7 cellular contexts compared by ENCODE assay signal in genomic region chr12:31732926-31733548, GRCh38. TPM values are rescaled to one million over a fixed set of nuclear protein-coding genes. Genes with fewer than 3 reads are reported as not detected.
DNase-seq lines count a peak whose midpoint lies in the region; ATAC-seq and TF ChIP-seq lines count a peak whose summit lies in the region.

No MANE protein-coding gene starts in this region.

- H3K9me3 ChIP-seq in PC-3 (ENCODE audit: low read length): no peaks in the 10 kb centered on the region
- no peaks in the 10 kb centered on the region for H3K9me3 ChIP-seq in body of pancreas
- no peaks in the 10 kb centered on the region for H3K9me3 ChIP-seq in lung (ENCODE audit: control insufficient read depth in 2 of 2, insufficient read depth in 1 of 2, low read length in 1 of 2)

- H3K4me1 ChIP-seq in GM23338 (ENCODE audit: insufficient read depth): peaks cover 23% of the 10 kb centered on the region
- H3K4me1 ChIP-seq in PC-3 (ENCODE audit: insufficient read depth, low read length): peaks cover 44% of the 10 kb centered on the region
- H3K4me1 ChIP-seq in body of pancreas: peaks cover 31% of the 10 kb centered on the region
- peaks cover 2 to 9% of the 10 kb centered on the region in 2 donors for H3K4me1 ChIP-seq in lung (ENCODE audit: control insufficient read depth in 2 of 2, insufficient read depth in 2 of 2, low read length in 2 of 2)

- H3K36me3 ChIP-seq in GM23338 (ENCODE audit: insufficient read depth) (no peaks in the 10 kb centered on the region), PC-3 (ENCODE audit: low read depth, low read length) (no peaks in the 10 kb centered on the region), body of pancreas (replicated peaks in 1 of 2; ENCODE audit: insufficient read depth in 1 of 2, low read depth in 2 of 2) (no peaks in the 10 kb centered on the region), lung (ENCODE audit: control insufficient read depth in 2 of 2, insufficient read depth in 2 of 2, low read length in 2 of 2) (no peaks in the 10 kb centered on the region)

- peak overlapping the region; percentile 92 for H3K27ac Mint-ChIP-seq in GM23338

- CTCF ChIA-PET in PC-3 (lab: Charles Lee): no interaction called here

- H3K79me2 ChIP-seq in GM23338 (replicated peaks; ENCODE audit: insufficient read depth): no peaks in the 10 kb centered on the region
- H3K79me2 ChIP-seq in PC-3 (ENCODE audit: low read length): peaks cover 8% of the 10 kb centered on the region

- DNase-seq in GM23338 (ENCODE audit: low spot score) (peak; percentile 88), PC-3 (peak; percentile 91), body of pancreas (peak in 1 of 4 donors; percentile 30), lung (ENCODE audit: low spot score) (no peak), NCI-H2029 treated with DMSO at 0.1 percent for 48 hours (lab: John Stamatoyannopoulos, UW) (no peak), NAMALWA (ENCODE audit: low spot score) (no peak), cerebellar nuclear complex (lab: John Stamatoyannopoulos, UW) (no peak)

- TF ChIP-seq POLR2A in body of pancreas (IDR thresholded peaks at IDR 0.05): no peak

- H4K20me1 ChIP-seq in GM23338 (replicated peaks; ENCODE audit: insufficient read depth) (no peaks in the 10 kb centered on the region), PC-3 (ENCODE audit: low read length) (no peaks in the 10 kb centered on the region)

- TF ChIP-seq CTCF in GM23338 (conservative IDR thresholded peaks at IDR 0.05; ENCODE audit: low read depth in 2 of 2) (no peak), PC-3 (conservative IDR thresholded peaks at IDR 0.05; ENCODE audit: low read depth, low read length) (no peak), body of pancreas (IDR thresholded peaks at IDR 0.05) (no peak), lung (IDR thresholded peaks at IDR 0.05; ENCODE audit: control extremely low read depth, extremely low read depth) (no peak)

- H3K4me2 ChIP-seq in GM23338 (peak overlapping the region; percentile 50; the same call in 1 of the 2 replicates), PC-3 (ENCODE audit: low read length) (peak overlapping the region; percentile 63)

- H3F3A ChIP-seq in GM23338 (replicated peaks; ENCODE audit: low read depth) (no peaks in the 10 kb centered on the region), PC-3 (ENCODE audit: low read length, unreplicated experiment) (no peaks in the 10 kb centered on the region)

- peaks cover 16% of the 10 kb centered on the region; the same call in 2 of the 3 replicates for H3K36me3 Mint-ChIP-seq in GM23338 (ENCODE audit: low read depth)

- peaks cover 24% of the 10 kb centered on the region for H3K9me3 Mint-ChIP-seq in GM23338

- H3K9me2 ChIP-seq in GM23338 (ENCODE audit: insufficient read depth) (no peaks in the 10 kb centered on the region), PC-3 (replicated peaks; ENCODE audit: low read length) (no peaks in the 10 kb centered on the region)

- BruUV-seq in PC-3 (replicated peaks; lab: Mats Ljungman, UMichigan): no TSS peak

- 78 to 83% methylated on average over 5 of the region's 5 CpGs for WGBS in body of pancreas, 2 donors
- WGBS in lung, 2 donors: 83% methylated on average over 5 of the region's 5 CpGs

- H3K9ac ChIP-seq in PC-3 (ENCODE audit: low read length): peak overlapping the region; percentile 46

- POLR2A ChIA-PET in PC-3 (lab: Charles Lee; ENCODE audit: unreplicated experiment): interaction anchor here (0.7 kb wide), 1 partner anchor 30 kb away, joined by 5 read pairs; no protein-coding TSS in a partner anchor

- H3K4me3 ChIP-seq in GM23338 (no peak overlapping the region), PC-3 (ENCODE audit: low read length) (no peak overlapping the region), body of pancreas (no peak overlapping the region), lung (no peak overlapping the region)

- peaks cover 17% of the 10 kb centered on the region for H3K27me3 Mint-ChIP-seq in GM23338 (ENCODE audit: insufficient read depth, low read depth, poor library complexity)

- peak overlapping the region; percentile 0; the same call in 1 of the 3 replicates for H3K4me3 Mint-ChIP-seq in GM23338

- peak; percentile 49 for ATAC-seq in GM23338
- ATAC-seq in PC-3: peak; percentile 41
- peak; percentile 13 for ATAC-seq in body of pancreas
- peak; percentile 22 for ATAC-seq in lung (ENCODE audit: insufficient read depth, low FRiP score)

- peak overlapping the region; percentile 12 for H3K27ac ChIP-seq in GM23338 (ENCODE audit: low read depth)
- H3K27ac ChIP-seq in PC-3 (ENCODE audit: low read length): peak overlapping the region; percentile 91
- H3K27ac ChIP-seq in body of pancreas: peak overlapping the region in 3 of 4 donors; percentile 26 to 56 (median 37)
- peak overlapping the region; percentile 80 to 92 for H3K27ac ChIP-seq in lung (ENCODE audit: low read depth in 1 of 2, low read length in 1 of 2)

- peaks cover 7% of the 10 kb centered on the region; the same call in 1 of the 2 replicates for H3K27me3 ChIP-seq in GM23338 (ENCODE audit: insufficient read depth)
- H3K27me3 ChIP-seq in PC-3 (ENCODE audit: low read length): no peaks in the 10 kb centered on the region
- H3K27me3 ChIP-seq in body of pancreas: no peaks in the 10 kb centered on the region
- no peaks in the 10 kb centered on the region for H3K27me3 ChIP-seq in lung (ENCODE audit: control insufficient read depth, insufficient read depth)

- intact Hi-C loops in PC-3 (cut with micrococcal nuclease): no loop called here
- intact Hi-C loops in body of pancreas (cut with DNase I): no loop called here

- peaks cover 31% of the 10 kb centered on the region for H3K4me1 Mint-ChIP-seq in GM23338

- no peak overlapping the region for H2AFZ ChIP-seq in GM23338
- no peak overlapping the region for H2AFZ ChIP-seq in PC-3 (ENCODE audit: low read length)

TF ChIP-seq in GM23338, 12 proteins besides CTCF, POLR2A, EP300 and RAD21 (continues in another document):
- TF ChIP-seq JUNB (IDR thresholded peaks at IDR 0.05; ENCODE audit: unreplicated experiment) (no peak), ZNF331 (CRISPR knock-in tag; IDR thresholded peaks at IDR 0.05; ENCODE audit: low read depth) (no peak), REST (IDR thresholded peaks at IDR 0.05; ENCODE audit: unreplicated experiment) (no peak), NANOG (IDR thresholded peaks at IDR 0.05; ENCODE audit: borderline replicate concordance) (0 out of 2 replicates have a peak, but pooled peaks have one; percentile 8), CREB1 (CRISPR knock-in tag; IDR thresholded peaks at IDR 0.05; ENCODE audit: low read depth) (peak; percentile 35; the same call in 1 of the 2 replicates)

RNA-seq across cellular contexts. Expression of gene AMN1, which starts 4.2 kb away (rescaled TPM):
- 12.3 and 12.6 TPM in 2 replicates for total RNA-seq in GM23338 (2014; rRNA removed; shearing (Covaris generic))
- 14.1 and 17.7 TPM in 2 replicates for polyA plus RNA-seq in GM23338 (2016; fragmentation: Nextera tagmentation; extraction: Ambion mirVana)
- 2.1 and 3.9 TPM in 2 replicates for total RNA-seq in PC-3 (2014; rRNA removed)
- 10 to 100 TPM in 1 of 2 donors, 1 to 10 TPM in 1; 6.5 to 13.2 TPM for total RNA-seq in body of pancreas
- total RNA-seq in lung: 10 to 100 TPM in 1 of 2 donors, 1 to 10 TPM in 1; 5.7 to 20.0 TPM
- polyA plus RNA-seq in lung: 10 to 100 TPM in 1 of 2 donors, 1 to 10 TPM in 1; 8.4 to 14.3 TPM

Comparison
In these comparisons a context has a peak if more than half of its experiments do, and no peak if none do; other contexts are left out.
1. DNase-seq: peak in GM23338 (single experiment) and PC-3 (single experiment); none in lung (single experiment), NCI-H2029 treated with DMSO at 0.1 percent for 48 hours (single experiment), NAMALWA (single experiment) and cerebellar nuclear complex (0 of 2).
2. H3K27ac ChIP-seq: peak in every context shown above with its lines; median percentile 91 in PC-3; 86 in lung; 37 in body of pancreas; 12 in GM23338.
3. Peak in every context shown above with its lines, with median percentiles within 50 percentile points of each other: ATAC-seq.